12 cellular contexts compared by ENCODE assay signal in the genomic region with DNA sequence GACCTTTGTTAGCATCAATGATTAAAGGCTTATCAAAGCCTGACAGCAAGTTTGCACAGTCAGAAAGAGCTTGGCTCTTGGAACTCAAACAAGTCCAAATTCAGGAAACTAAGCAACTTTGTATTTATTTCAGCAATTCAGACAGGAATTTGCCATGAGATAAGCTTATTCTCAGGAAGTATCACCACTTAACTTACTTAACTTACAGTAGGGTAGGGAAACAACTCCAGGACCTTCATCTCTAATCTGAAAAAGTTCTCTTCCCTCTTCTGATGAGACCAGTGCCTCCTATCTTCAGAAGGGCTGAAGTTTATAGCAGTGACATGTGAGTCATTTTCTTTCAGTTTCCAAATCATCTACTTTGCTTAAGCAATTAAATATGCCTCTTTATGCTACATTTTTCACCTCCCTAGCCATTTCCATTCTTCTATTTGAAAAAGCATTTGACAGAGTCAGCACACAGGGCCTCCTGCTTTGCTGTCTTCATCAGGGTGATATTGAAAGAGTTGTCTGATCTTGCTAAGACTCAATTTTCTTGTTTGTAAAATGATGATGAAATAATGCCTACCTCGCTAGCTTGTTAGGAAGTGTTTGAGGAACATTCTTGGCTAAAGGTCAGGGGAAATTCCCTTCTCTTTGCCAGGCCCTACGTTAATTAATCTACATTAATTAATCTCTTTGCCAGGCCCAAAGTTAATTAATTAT.
DNase-seq lines count a peak whose midpoint lies in the region; ATAC-seq, FAIRE-seq and TF ChIP-seq lines count a peak whose summit lies in the region.
"Had no signal": no experiment of that assay in that cellular context is flagged by ENCODE, and none has a peak within 500 bp of the region (broad histone marks: within the 10 kb centered on the region; RNA-seq: fewer than 3 reads in every experiment).

No MANE protein-coding gene starts in this region.

- H3K9me2 ChIP-seq in GM23248 (ENCODE audit: insufficient read depth), result no peaks in the 10 kb centered on the region

- DNase-seq in A172 (ENCODE audit: low spot score), result peak; percentile 23
- DNase-seq in GM23248, result peak; percentile 70
- DNase-seq in K562 (ENCODE audit: extremely low read depth in 1 of 4, low spot score in 3 of 4), result no peak
- peak; percentile 29 for DNase-seq in hepatic stellate cell (ENCODE audit: low spot score)
- no peak for DNase-seq in activated CD4-positive, CD25-positive, alpha-beta regulatory T cell treated with anti-CD3 and anti-CD28 coated beads, Interleukin-2, amount 50 U/mL, for 72 hours
- DNase-seq in germinal center (ENCODE audit: low spot score), result no peak
- DNase-seq in posterior vena cava (ENCODE audit: low spot score), result no peak
- DNase-seq: activated T-cell treated with anti-CD3 and anti-CD28 coated beads, Interleukin-2, amount 50 U/mL, for 72 hours; CD4-positive, CD25-positive, alpha-beta regulatory T cell; stimulated activated naive CD8-positive, alpha-beta T cell treated with anti-CD3 and anti-CD28 coated beads, Interleukin-15, Interleukin-2, amounts not matched to agents 100 U/mL and 50 U/mL, for 24 hours had no signal

- H3F3A ChIP-seq in GM23248 (ENCODE audit: insufficient read depth), result peaks cover 14% of the 10 kb centered on the region

- H3K4me1 ChIP-seq in GM23248 (ENCODE audit: insufficient read depth) (peaks cover 18% of the 10 kb centered on the region), K562 (replicated peaks in 1 of 2; ENCODE audit: control insufficient read depth in 2 of 2, insufficient read depth in 2 of 2, low read length in 2 of 2) (no peaks in the 10 kb centered on the region)

- TF ChIP-seq EP300 in K562 (IDR thresholded peaks at IDR 0.05; ENCODE audit: low read length), result no peak

- H3K79me2 ChIP-seq in GM23248 (ENCODE audit: insufficient read depth) (no peaks in the 10 kb centered on the region), K562 (ENCODE audit: control insufficient read depth, insufficient read depth, low read length) (no peaks in the 10 kb centered on the region)

- H3K9ac ChIP-seq in GM23248 (no peak overlapping the region), K562 (ENCODE audit: insufficient read depth in 1 of 2, low read depth in 2 of 2, low read length in 2 of 2) (no peak overlapping the region)

- H2AFZ ChIP-seq in GM23248 (peak overlapping the region; percentile 54), K562 (ENCODE audit: low read depth, low read length) (no peak overlapping the region)

- H3K27me3 ChIP-seq in GM23248 (replicated peaks; ENCODE audit: insufficient read depth) (no peaks in the 10 kb centered on the region), K562 (ENCODE audit: control insufficient read depth in 2 of 2, insufficient read depth in 2 of 2, low read length in 2 of 2) (no peaks in the 10 kb centered on the region)

- no peak for TF ChIP-seq RAD21 in K562 (CRISPR knock-in tag; conservative IDR thresholded peaks at IDR 0.05 in 1 of 2, IDR thresholded peaks at IDR 0.05 in 1 of 2)

- ATAC-seq in K562 (no peak), GM19023 (IDR thresholded peaks at IDR 0.05; ENCODE audit: unreplicated experiment) (no peak)
- ATAC-seq: activated T-cell treated with anti-CD3 and anti-CD28 coated beads, Interleukin-2, amount 50 U/mL, for 72 hours; stimulated activated naive CD8-positive, alpha-beta T cell treated with anti-CD3 and anti-CD28 coated beads, Interleukin-15, Interleukin-2, amounts not matched to agents 100 U/mL and 50 U/mL, for 24 hours had no signal

- intact Hi-C loops in K562 (cut with micrococcal nuclease), result no loop called here
- intact Hi-C loops in posterior vena cava (cut with DNase I), result no loop called here

- H3K36me3 ChIP-seq in GM23248 (ENCODE audit: low read depth), result no peaks in the 10 kb centered on the region
- H3K36me3 ChIP-seq in K562 (ENCODE audit: control insufficient read depth, insufficient read depth, low read length), result no peaks in the 10 kb centered on the region

- in situ Hi-C loops in GM23248 (cut with MboI), result no loop called here
- in situ Hi-C loops in K562 (cut with MboI), result no loop called here

- peak; percentile 60 for FAIRE-seq in K562 (lab: Jason Lieb, UNC)
- FAIRE-seq: TTC549 had no signal

- WGBS in GM23248 (ENCODE audit: low coverage in 1 of 2, low lambda C conversion rate in 2 of 2, missing lambda C conversion rate in 2 of 2), 2 experiments, result 89 to 96% methylated on average over 2 of the region's 2 CpGs
- WGBS in K562 (ENCODE audit: insufficient coverage, low coverage, missing lambda C conversion rate), result 2% methylated on average over 2 of the region's 2 CpGs

- no peak for TF ChIP-seq POLR2A in K562 (conservative IDR thresholded peaks at IDR 0.05)

- no peak overlapping the region for H3K4me3 ChIP-seq in GM23248
- H3K4me3 ChIP-seq in K562, result no peak overlapping the region

- no peak for TF ChIP-seq CTCF in K562 (IDR thresholded peaks at IDR 0.05 in 2 of 3, conservative IDR thresholded peaks at IDR 0.05 in 1 of 3; ENCODE audit: insufficient read depth in 2 of 3, low read depth in 1 of 3, low read length in 3 of 3)

- H4K20me1 ChIP-seq in GM23248 (ENCODE audit: insufficient read depth) (no peaks in the 10 kb centered on the region), K562 (replicated peaks; ENCODE audit: control insufficient read depth, insufficient read depth, low read length) (no peaks in the 10 kb centered on the region)

- POLR2A ChIA-PET in K562 (lab: Yijun Ruan, JAX), result no interaction called here

- H3K9me3 ChIP-seq in GM23248 (ENCODE audit: low read depth), result no peaks in the 10 kb centered on the region
- H3K9me3 ChIP-seq in K562 (replicated peaks; ENCODE audit: control insufficient read depth, insufficient read depth, low read depth, low read length), result no peaks in the 10 kb centered on the region

- no peak overlapping the region; the same call in 1 of the 2 replicates for H3K27ac ChIP-seq in GM23248
- H3K27ac ChIP-seq in K562 (ENCODE audit: extremely low read depth, low read depth, low read length), result no peak overlapping the region

- CTCF ChIA-PET in K562 (lab: Yijun Ruan, JAX; ENCODE audit: low intra/inter-chr PET ratio), result no interaction called here

- BruUV-seq in K562 (replicated peaks; lab: Mats Ljungman, UMichigan), result no TSS peak

- H3K9me1 ChIP-seq in K562 (ENCODE audit: control insufficient read depth, insufficient read depth, low read length), result no peaks in the 10 kb centered on the region

- H3K4me2 ChIP-seq in GM23248 (ENCODE audit: unreplicated experiment), result peak overlapping the region; percentile 16
- no peak overlapping the region for H3K4me2 ChIP-seq in K562 (ENCODE audit: insufficient read depth, low read length)

TF ChIP-seq in K562, 482 proteins besides CTCF, POLR2A, EP300 and RAD21:
- TF ChIP-seq CEBPB (tag; IDR thresholded peaks at IDR 0.05), result 0 out of 2 replicates have a peak, but pooled peaks have one; percentile 21
- TF ChIP-seq, protein P1, sequence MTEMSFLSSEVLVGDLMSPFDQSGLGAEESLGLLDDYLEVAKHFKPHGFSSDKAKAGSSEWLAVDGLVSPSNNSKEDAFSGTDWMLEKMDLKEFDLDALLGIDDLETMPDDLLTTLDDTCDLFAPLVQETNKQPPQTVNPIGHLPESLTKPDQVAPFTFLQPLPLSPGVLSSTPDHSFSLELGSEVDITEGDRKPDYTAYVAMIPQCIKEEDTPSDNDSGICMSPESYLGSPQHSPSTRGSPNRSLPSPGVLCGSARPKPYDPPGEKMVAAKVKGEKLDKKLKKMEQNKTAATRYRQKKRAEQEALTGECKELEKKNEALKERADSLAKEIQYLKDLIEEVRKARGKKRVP (CRISPR knock-in tag; IDR thresholded peaks at IDR 0.05), result peak; percentile 44; the same call in 1 of the 2 replicates
- TF ChIP-seq ZNF764 (CRISPR knock-in tag; IDR thresholded peaks at IDR 0.05; ENCODE audit: low read depth), result peak; percentile 25; the same call in 1 of the 2 replicates
- no peak for TF ChIP-seq CTBP1 (IDR thresholded peaks at IDR 0.05; ENCODE audit: borderline replicate concordance)
- TF ChIP-seq ATF3 (IDR thresholded peaks at IDR 0.05), result peak; percentile 55
- no peak for TF ChIP-seq ATF3 (CRISPR knock-in tag; conservative IDR thresholded peaks at IDR 0.05)
TF ChIP-seq in K562: peak in this region for 4.

Comparison
In these comparisons a context has a peak if more than half of its experiments do, and no peak if none do; other contexts are left out.
1. DNase-seq: peak in A172 (single experiment), GM23248 (single experiment) and hepatic stellate cell (single experiment); none in K562 (0 of 4), activated CD4-positive, CD25-positive, alpha-beta regulatory T cell treated with anti-CD3 and anti-CD28 coated beads, Interleukin-2, amount 50 U/mL, for 72 hours (single experiment), germinal center (single experiment) and posterior vena cava (single experiment).